Comparison of ENCODE assay signal across 8 cellular contexts in genomic region chr18:59918320-59918755, GRCh38. TPM values are rescaled to one million over a fixed set of nuclear protein-coding genes. Genes with fewer than 3 reads are reported as not detected.
DNase-seq lines count a peak whose midpoint lies in the region; ATAC-seq and TF ChIP-seq lines count a peak whose summit lies in the region.

No MANE protein-coding gene starts in this region.

- peak; percentile 40 for ATAC-seq in GM18868 (IDR thresholded peaks at IDR 0.05; ENCODE audit: unreplicated experiment)
- peak; percentile 52 for ATAC-seq in HG03039 (IDR thresholded peaks at IDR 0.05; ENCODE audit: unreplicated experiment)
- peak; percentile 82 for ATAC-seq in activated B cell treated with CpG ODN at 0.5 μM for 24 hours (ENCODE audit: low read depth)
- peak; percentile 82 for ATAC-seq in left colon

- peaks cover 65% of the 10 kb centered on the region for H3K4me1 ChIP-seq in BLaER1

- peak overlapping the region; percentile 44 for H3K27ac Mint-ChIP-seq in activated B cell treated with CpG ODN at 0.5 μM for 24 hours

- no peaks in the 10 kb centered on the region for H3K36me3 ChIP-seq in BLaER1

- no peaks in the 10 kb centered on the region for H3K36me3 Mint-ChIP-seq in activated B cell treated with CpG ODN at 0.5 μM for 24 hours (ENCODE audit: low read depth)

- POLR2A ChIA-PET in activated B cell treated with CpG ODN at 0.5 μM for 24 hours (lab: Charles Lee) = interaction anchor here (1.0 to 7.9 kb wide), 7 partner anchors 9 to 35 kb away, joined by 3 to 103 read pairs (median 9); partner anchors contain the start of gene PMAIP1

- TF ChIP-seq CTCF in activated B cell treated with CpG ODN at 0.5 μM for 24 hours (IDR thresholded peaks at IDR 0.05) (no peak), dorsolateral prefrontal cortex (IDR thresholded peaks at IDR 0.05 in 54 of 56, conservative IDR thresholded peaks at IDR 0.05 in 2 of 56; ENCODE audit: low read depth in 1 of 56, partially characterized antibody in 56 of 56) (no peak)

- peak overlapping the region; percentile 29; the same call in 1 of the 2 replicates for H3K4me3 ChIP-seq in BLaER1
- H3K4me3 ChIP-seq in dorsolateral prefrontal cortex = no peak overlapping the region

- H3K27me3 ChIP-seq in BLaER1 = no peaks in the 10 kb centered on the region
- peaks cover 0 to 7% (median 0%) of the 10 kb centered on the region in 45 donors for H3K27me3 ChIP-seq in dorsolateral prefrontal cortex

- H3K9me3 ChIP-seq in BLaER1 = peaks cover 3% of the 10 kb centered on the region; the same call in 1 of the 2 replicates

- H3K4me2 ChIP-seq in BLaER1 = peak overlapping the region; percentile 88

- H3K27me3 Mint-ChIP-seq in activated B cell treated with CpG ODN at 0.5 μM for 24 hours = no peaks in the 10 kb centered on the region

- H3K9ac ChIP-seq in BLaER1 = 0 out of 2 replicates have a peak overlapping the region, but pooled peaks have one; percentile 39

- peaks cover 40% of the 10 kb centered on the region for H3K4me1 Mint-ChIP-seq in activated B cell treated with CpG ODN at 0.5 μM for 24 hours

- CTCF ChIA-PET in activated B cell treated with CpG ODN at 0.5 μM for 24 hours (lab: Charles Lee) = interaction anchor here (0.6 to 1.3 kb wide), 3 partner anchors 9 to 81 kb away, joined by 3 to 4 read pairs (median 3); no protein-coding TSS in a partner anchor

- peak overlapping the region; percentile 57 for H3K4me3 Mint-ChIP-seq in activated B cell treated with CpG ODN at 0.5 μM for 24 hours

- intact Hi-C loops in activated B cell treated with CpG ODN at 0.5 μM for 24 hours (cut with micrococcal nuclease) = loop anchor here (1.0 kb wide), 3 partner anchors 13 to 35 kb away; no protein-coding TSS in a partner anchor
- intact Hi-C loops in left colon (cut with DNase I, micrococcal nuclease) = no loop called here
- intact Hi-C loops in dorsolateral prefrontal cortex (cut with DNase I) = no loop called here

- no peaks in the 10 kb centered on the region for H4K20me1 ChIP-seq in BLaER1

- DNase-seq in NCI-H2081 treated with DMSO at 0.1 percent for 48 hours (lab: John Stamatoyannopoulos, UW) = peak; percentile 29
- peak; percentile 50 for DNase-seq in activated B cell treated with CpG ODN at 0.5 μM for 24 hours
- DNase-seq in left colon = peak; percentile 36 to 54
- no peak for DNase-seq in dorsolateral prefrontal cortex
- DNase-seq in cortex of kidney (lab: John Stamatoyannopoulos, UW) = no peak

- H3K27ac ChIP-seq in BLaER1 (peak overlapping the region; percentile 47), dorsolateral prefrontal cortex (no peak overlapping the region)

- H3K9me3 Mint-ChIP-seq in activated B cell treated with CpG ODN at 0.5 μM for 24 hours = no peaks in the 10 kb centered on the region

RNA-seq across cellular contexts. Expression of gene PMAIP1, which starts 18.5 kb away (rescaled TPM):
- total RNA-seq in activated B cell treated with CpG ODN at 0.5 μM for 24 hours = 68.5 and 69.9 TPM in 2 replicates
- total RNA-seq in left colon = 1 to 10 TPM; 1.8 to 2.6 TPM
- total RNA-seq in dorsolateral prefrontal cortex = 1 to 10 TPM in 72 of 120 experiments, under 1 TPM in 42, not detected in 6; 0.26 to 6.2 (median 1.2) TPM

Comparison
In these comparisons a context has a peak if more than half of its experiments do, and no peak if none do; other contexts are left out.
1. DNase-seq: peak in NCI-H2081 treated with DMSO at 0.1 percent for 48 hours (single experiment), activated B cell treated with CpG ODN at 0.5 μM for 24 hours (single experiment) and left colon (2 of 2); none in dorsolateral prefrontal cortex (0 of 10) and cortex of kidney (single experiment).
2. Peak in every context shown above with its lines, with median percentiles within 50 percentile points of each other: ATAC-seq.